Comparison of ENCODE assay signal across 14 cellular contexts in genomic region chr4:120683902-120684540, GRCh38.
"Had no signal": no experiment of that assay in that cellular context is flagged by ENCODE, and none has a peak within 500 bp of the region (broad histone marks: within the 10 kb centered on the region; RNA-seq: fewer than 3 reads in every experiment).

No MANE protein-coding gene starts in this region.

- H3K36me3 Mint-ChIP-seq: stimulated activated effector memory CD8-positive, alpha-beta T cell treated with anti-CD3 and anti-CD28 coated beads, Interleukin-12 subunit alpha, Interleukin-12 subunit beta, amount 100 ng/mL, for 72 hours; WTC11 had no signal

- H3K4me1 ChIP-seq: pancreas, tibial artery had no signal

- H3K27me3 ChIP-seq: pancreas, tibial artery had no signal

- H3K36me3 ChIP-seq: pancreas, tibial artery had no signal

- H3K4me1 Mint-ChIP-seq: stimulated activated effector memory CD8-positive, alpha-beta T cell treated with anti-CD3 and anti-CD28 coated beads, Interleukin-12 subunit alpha, Interleukin-12 subunit beta, amount 100 ng/mL, for 72 hours had no signal

- H3K27ac Mint-ChIP-seq: activated naive CD4-positive, alpha-beta T cell treated with anti-CD3 and anti-CD28 coated beads for 36 hours; stimulated activated effector memory CD8-positive, alpha-beta T cell treated with anti-CD3 and anti-CD28 coated beads, Interleukin-12 subunit alpha, Interleukin-12 subunit beta, amount 100 ng/mL, for 72 hours; T-helper 17 cell; WTC11 had no signal

- H3K9me3 Mint-ChIP-seq: activated naive CD4-positive, alpha-beta T cell treated with anti-CD3 and anti-CD28 coated beads for 36 hours; stimulated activated effector memory CD8-positive, alpha-beta T cell treated with anti-CD3 and anti-CD28 coated beads, Interleukin-12 subunit alpha, Interleukin-12 subunit beta, amount 100 ng/mL, for 72 hours had no signal

- H3K9me3 ChIP-seq: pancreas, tibial artery had no signal

- H3K4me3 ChIP-seq: coronary artery, pancreas, smooth muscle cell, tibial artery had no signal

- DNase-seq: activated CD4-positive, alpha-beta T cell treated with anti-CD3 and anti-CD28 coated beads for 48 hours; activated naive CD4-positive, alpha-beta T cell treated with anti-CD3 and anti-CD28 coated beads for 36 hours; central memory CD4-positive, alpha-beta T cell; effector memory CD4-positive, alpha-beta T cell; head of caudate nucleus; islet precursor cell; pancreas; retina; T-helper 17 cell; tibial artery had no signal

- H3K27ac ChIP-seq: coronary artery, pancreas, tibial artery had no signal

- H3K4me3 Mint-ChIP-seq: activated naive CD4-positive, alpha-beta T cell treated with anti-CD3 and anti-CD28 coated beads for 36 hours; stimulated activated effector memory CD8-positive, alpha-beta T cell treated with anti-CD3 and anti-CD28 coated beads, Interleukin-12 subunit alpha, Interleukin-12 subunit beta, amount 100 ng/mL, for 72 hours; T-helper 17 cell; WTC11 had no signal

- H3K4me2 ChIP-seq: smooth muscle cell had no signal
